In the genomic region with DNA sequence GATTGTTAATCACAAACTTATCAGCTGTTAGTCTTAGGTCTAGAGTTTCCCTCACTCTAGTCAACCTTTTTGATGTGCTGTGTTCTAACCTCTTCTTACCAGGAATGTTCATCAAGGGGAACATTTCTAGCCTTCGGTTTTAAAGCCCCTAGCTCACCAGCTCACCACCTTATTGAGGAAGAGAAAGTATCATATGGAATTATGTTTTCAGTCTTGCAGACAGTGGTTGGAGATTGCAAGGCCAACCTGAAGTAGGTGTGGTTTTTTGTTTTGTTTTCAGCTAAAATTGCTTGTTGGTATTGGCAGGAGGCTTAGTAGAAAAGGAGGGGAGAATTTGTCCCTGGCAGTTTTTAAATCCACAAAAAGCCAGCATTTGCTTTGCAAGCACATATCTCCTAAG, we compare ENCODE assay signal across 24 cellular contexts. TPM values are rescaled to one million over a fixed set of nuclear protein-coding genes. Genes with fewer than 3 reads are reported as not detected.
DNase-seq lines count a peak whose midpoint lies in the region; ATAC-seq, FAIRE-seq and TF ChIP-seq lines count a peak whose summit lies in the region.
"Had no signal": no experiment of that assay in that cellular context is flagged by ENCODE, and none has a peak within 500 bp of the region (broad histone marks: within the 10 kb centered on the region; RNA-seq: fewer than 3 reads in every experiment).

No MANE protein-coding gene starts in this region.

- no peak for TF ChIP-seq EP300 in A549 (IDR thresholded peaks at IDR 0.05)

- ATAC-seq in A549 (peak in 1 of 2 experiments; percentile 42; a peak in 1 of 6 replicates), GM19438 (IDR thresholded peaks at IDR 0.05; ENCODE audit: low read depth, unreplicated experiment) (peak; percentile 78), RWPE2 (ENCODE audit: low read depth) (no peak), GM21723 (IDR thresholded peaks at IDR 0.05; ENCODE audit: unreplicated experiment) (no peak), HG02840 (IDR thresholded peaks at IDR 0.05; ENCODE audit: low FRiP score, unreplicated experiment) (no peak)
- ATAC-seq: naive thymus-derived CD4-positive, alpha-beta T cell; Right ventricle myocardium inferior had no signal

- H3K27me3 ChIP-seq in RWPE2 (ENCODE audit: insufficient read depth, poor library complexity, severe bottlenecking) = no peaks in the 10 kb centered on the region
- H3K27me3 ChIP-seq in keratinocyte (ENCODE audit: control insufficient read depth, extremely low read depth, insufficient read depth, low read length) = no peaks in the 10 kb centered on the region
- no peaks in the 10 kb centered on the region for H3K27me3 ChIP-seq in spleen (replicated peaks in 1 of 7)
- H3K27me3 ChIP-seq: thyroid gland had no signal

- H3K9me1 ChIP-seq in keratinocyte (ENCODE audit: control insufficient read depth, extremely low read depth, insufficient read depth, low read length) = no peaks in the 10 kb centered on the region

- POLR2A ChIA-PET in A549 (lab: Yijun Ruan, JAX) = interaction anchor here (1.0 to 1.2 kb wide), 4 partner anchors 12 to 85 kb away, joined by 4 to 7 read pairs (median 4); no protein-coding TSS in a partner anchor

- CTCF ChIA-PET in A549 (lab: Yijun Ruan, JAX) = interaction anchor here (0.8 to 2.4 kb wide), 9 partner anchors 12 to 290 kb away, joined by 3 to 10 read pairs (median 5); no protein-coding TSS in a partner anchor

- no peak for TF ChIP-seq CTCF in A549 (IDR thresholded peaks at IDR 0.05)
- no peak for TF ChIP-seq CTCF in RWPE2 (IDR thresholded peaks at IDR 0.05; ENCODE audit: poor library complexity, severe bottlenecking)
- no peak for TF ChIP-seq CTCF in keratinocyte (optimal IDR thresholded peaks at IDR 0.05 in 1 of 3, IDR thresholded peaks at IDR 0.05 in 1 of 3, conservative IDR thresholded peaks at IDR 0.05 in 1 of 3; ENCODE audit: extremely low read depth in 1 of 3, insufficient read depth in 2 of 3, low read length in 3 of 3)
- no peak for TF ChIP-seq CTCF in spleen (IDR thresholded peaks at IDR 0.05 in 8 of 11, conservative IDR thresholded peaks at IDR 0.05 in 3 of 11)

- no peaks in the 10 kb centered on the region for H3K36me3 ChIP-seq in RWPE2 (ENCODE audit: low read depth)
- H3K36me3 ChIP-seq in keratinocyte (ENCODE audit: control insufficient read depth in 2 of 2, extremely low read depth in 1 of 2, insufficient read depth in 2 of 2, low read length in 2 of 2) = no peaks in the 10 kb centered on the region
- H3K36me3 ChIP-seq in spleen = no peaks in the 10 kb centered on the region
- H3K36me3 ChIP-seq: thyroid gland had no signal

- H3K27ac ChIP-seq in A549 (peak overlapping the region; percentile 87 to 88), RWPE2 (ENCODE audit: poor library complexity, severe bottlenecking) (peak overlapping the region; percentile 87), keratinocyte (ENCODE audit: control insufficient read depth, insufficient read depth, low read length) (peak overlapping the region; percentile 4), spleen (no peak overlapping the region)

- peaks cover 16% of the 10 kb centered on the region; the same call in 2 of the 3 replicates for H3K9me3 ChIP-seq in A549
- no peaks in the 10 kb centered on the region for H3K9me3 ChIP-seq in RWPE2 (ENCODE audit: severe bottlenecking)
- H3K9me3 ChIP-seq in keratinocyte (ENCODE audit: control insufficient read depth, low read depth, low read length) = no peaks in the 10 kb centered on the region
- H3K9me3 ChIP-seq in spleen = peaks cover 0 to 3% (median 0%) of the 10 kb centered on the region in 8 donors
- H3K9me3 ChIP-seq: thyroid gland had no signal

- 58% methylated on average over 1 of the region's 1 CpG for WGBS in A549 (ENCODE audit: missing lambda C conversion rate)
- 69 to 81% (median 73%) methylated on average over 1 of the region's 1 CpG for WGBS in spleen, 5 donors

- FAIRE-seq in A549 (lab: Jason Lieb, UNC) = no peak
- no peak for FAIRE-seq in keratinocyte (lab: Jason Lieb, UNC)
- FAIRE-seq: endothelial cell of umbilical vein, frontal cortex, H54 had no signal

- dilution Hi-C loops in keratinocyte (cut with MboI; ENCODE audit: extremely low pct_ligation_motif_present, low sequenced_read_pairs) = no loop called here

- no peaks in the 10 kb centered on the region for H4K20me1 ChIP-seq in keratinocyte (ENCODE audit: control insufficient read depth, extremely low read depth, insufficient read depth, low read length)

- H2AFZ ChIP-seq in keratinocyte (ENCODE audit: control insufficient read depth, low read length) = peak overlapping the region; percentile 51

- no peak for TF ChIP-seq RAD21 in A549 (conservative IDR thresholded peaks at IDR 0.05 in 1 of 2, IDR thresholded peaks at IDR 0.05 in 1 of 2)

- intact Hi-C loops in spleen (cut with DNase I; ENCODE audit: low total_unique reads) = no loop called here

- H3K4me3 ChIP-seq in A549 = no peak overlapping the region
- H3K4me3 ChIP-seq in RWPE2 (ENCODE audit: severe bottlenecking) = no peak overlapping the region
- no peak overlapping the region for H3K4me3 ChIP-seq in keratinocyte (ENCODE audit: control insufficient read depth in 2 of 3, extremely low read depth in 1 of 3, insufficient read depth in 2 of 3, low read depth in 1 of 3, low read length in 3 of 3)
- no peak overlapping the region for H3K4me3 ChIP-seq in spleen
- H3K4me3 ChIP-seq: thyroid gland had no signal

- no peak for TF ChIP-seq POLR2A in A549 (IDR thresholded peaks at IDR 0.05; ENCODE audit: low read length)
- TF ChIP-seq POLR2A in spleen (IDR thresholded peaks at IDR 0.05) = no peak

- DNase-seq in A549 (ENCODE audit: low read depth in 1 of 2, low spot score in 1 of 2) = no peak
- no peak for DNase-seq in RWPE2 (ENCODE audit: low spot score)
- DNase-seq in keratinocyte (ENCODE audit: low read depth, low spot score) = no peak
- no peak for DNase-seq in spleen
- DNase-seq in NCI-H2107 (lab: John Stamatoyannopoulos, UW) = no peak
- DNase-seq: activated CD4-positive, alpha-beta T cell treated with anti-CD3 and anti-CD28 coated beads for 48 hours; activated gamma-delta T cell treated with Interleukin-2 at 50 U/mL for 16 hours; CD8-positive, alpha-beta memory T cell; GF-D8; mesenchymal stem cell; naive thymus-derived CD4-positive, alpha-beta T cell; NCI-H1417; NCI-H510A treated with DMSO at 0.1 percent for 48 hours; stimulated activated CD4-positive, alpha-beta T cell treated with anti-CD3 and anti-CD28 coated beads, Interleukin-1b, Interleukin-23, amount 100 ng/mL, for 48 hours; stimulated activated naive CD4-positive, alpha-beta T cell; T-helper 1 cell; thyroid gland had no signal

- H3K4me1 ChIP-seq in A549 (peaks cover 57% of the 10 kb centered on the region), RWPE2 (ENCODE audit: insufficient read depth, poor library complexity, severe bottlenecking) (peaks cover 20% of the 10 kb centered on the region), keratinocyte (ENCODE audit: control insufficient read depth, extremely low read depth, insufficient read depth, low read length) (peaks cover 16% of the 10 kb centered on the region), spleen (peaks cover 0 to 6% (median 0%) of the 10 kb centered on the region in 6 donors)

- no peaks in the 10 kb centered on the region for H3K79me2 ChIP-seq in keratinocyte (ENCODE audit: control insufficient read depth, insufficient read depth, low read length)

- no peak overlapping the region for H3K9ac ChIP-seq in keratinocyte (ENCODE audit: control insufficient read depth, extremely low read depth, insufficient read depth, low read length)

- peak overlapping the region; percentile 61 for H3K4me2 ChIP-seq in A549
- H3K4me2 ChIP-seq in keratinocyte (ENCODE audit: control insufficient read depth, extremely low read depth, insufficient read depth, low read depth, low read length) = no peak overlapping the region

TF ChIP-seq in A549, 52 proteins besides CTCF, POLR2A, EP300 and RAD21 (continues in another document):
- no peak for TF ChIP-seq MAFK (IDR thresholded peaks at IDR 0.05; ENCODE audit: partially characterized antibody)
- TF ChIP-seq CHD4 (IDR thresholded peaks at IDR 0.05; ENCODE audit: borderline replicate concordance) = no peak
- TF ChIP-seq, protein P1, sequence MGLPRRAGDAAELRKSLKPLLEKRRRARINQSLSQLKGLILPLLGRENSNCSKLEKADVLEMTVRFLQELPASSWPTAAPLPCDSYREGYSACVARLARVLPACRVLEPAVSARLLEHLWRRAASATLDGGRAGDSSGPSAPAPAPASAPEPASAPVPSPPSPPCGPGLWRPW (IDR thresholded peaks at IDR 0.05) = no peak

RNA-seq across cellular contexts. Expression of a gene that starts 48.4 kb away (rescaled TPM):
- polyA plus RNA-seq in A549 (2011; rRNA removed) (54.1 and 79.1 TPM in 2 replicates), A549 (2017; fragmentation: RNase III; extraction: RNeasy Plus Mini Kit Qiagen cat#74134 plus additional on column Dnase treatment) (111 to 168 TPM (median 148 TPM) in 3 replicates), keratinocyte (10.4 to 14.7 TPM (median 12.8 TPM) in 3 replicates), spleen (10 to 100 TPM in 1 of 3 donors, 1 to 10 TPM in 2; 5.2 to 17.1 (median 6.8) TPM)
- 18.3 and 19.6 TPM in 2 replicates for polyA plus RNA-seq in A549 (2012; cell fraction: cytosol; rRNA removed)
- 27.5 and 42.0 TPM in 2 replicates for polyA plus RNA-seq in A549 (2012; cell fraction: nucleus; rRNA removed)
- 39.1 and 47.8 TPM in 2 replicates for polyA minus RNA-seq in A549 (2011; rRNA and poly(A)+ RNA removed)
- 117 TPM for polyA plus RNA-seq in keratinocyte (2011; ENCODE audit: low read depth)
- polyA plus RNA-seq in keratinocyte (2011; cell fraction: cytosol; rRNA removed) = 8.5 and 14.1 TPM in 2 replicates
- polyA plus RNA-seq in keratinocyte (2011; cell fraction: nucleus; rRNA removed) = 32.3 and 35.1 TPM in 2 replicates
- polyA plus RNA-seq in keratinocyte (2012; ENCODE audit: low replicate concordance) = 30.0 and 53.1 TPM in 2 replicates
- 8.4 to 10.0 TPM (median 9.7 TPM) in 3 replicates for polyA minus RNA-seq in keratinocyte
- polyA minus RNA-seq in keratinocyte (2011; cell fraction: cytosol; rRNA and poly(A)+ RNA removed) = 10.9 TPM
- polyA minus RNA-seq in keratinocyte (2011; cell fraction: nucleus; rRNA and poly(A)+ RNA removed) = 15.5 and 40.6 TPM in 2 replicates
- 10 to 100 TPM; 10.7 to 99.9 (median 37.8) TPM for total RNA-seq in spleen
- total RNA-seq: CD8-positive, alpha-beta memory T cell had no signal

Comparison
In these comparisons a context has a peak if more than half of its experiments do, and no peak if none do; other contexts are left out.
1. H3K27ac ChIP-seq: peak in A549 (2 of 2), RWPE2 (single experiment) and keratinocyte (single experiment); none in spleen (0 of 8).